ENCODE assay signal across 8 cellular contexts in the genomic region with DNA sequence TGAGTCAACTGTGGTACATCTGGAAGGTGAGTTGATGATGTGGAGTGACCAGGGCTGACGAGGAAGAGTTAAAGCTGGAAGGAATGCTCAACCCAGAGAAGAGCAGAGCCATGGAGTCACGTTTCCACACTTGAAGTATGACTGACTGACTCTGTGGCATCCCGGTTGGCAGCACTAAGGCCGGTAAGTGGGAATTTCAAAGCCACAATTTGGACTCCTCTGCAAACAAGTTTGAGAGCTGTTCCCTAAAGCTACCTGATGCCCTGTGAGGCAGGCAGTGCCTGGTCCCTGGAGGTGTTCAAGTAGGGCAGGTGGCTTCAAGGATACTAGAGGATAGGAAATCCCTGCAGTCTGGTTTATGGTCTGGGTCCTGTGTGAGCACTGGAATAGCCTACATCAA.
DNase-seq lines count a peak whose midpoint lies in the region; ATAC-seq and TF ChIP-seq lines count a peak whose summit lies in the region.

No MANE protein-coding gene starts in this region.

- H3K36me3 ChIP-seq in CD4-positive, CD25-positive, alpha-beta regulatory T cell (ENCODE audit: control insufficient read depth, insufficient read depth, low read length) = peaks cover 3% of the 10 kb centered on the region
- H3K36me3 ChIP-seq in body of pancreas (replicated peaks in 1 of 2; ENCODE audit: insufficient read depth in 1 of 2, low read depth in 2 of 2) (no peaks in the 10 kb centered on the region), lung (ENCODE audit: control insufficient read depth in 2 of 2, insufficient read depth in 2 of 2, low read length in 2 of 2) (no peaks in the 10 kb centered on the region), urinary bladder (ENCODE audit: insufficient read depth) (no peaks in the 10 kb centered on the region)

- H3K27ac ChIP-seq in CD4-positive, CD25-positive, alpha-beta regulatory T cell (ENCODE audit: insufficient read depth, low read length, poor library complexity, severe bottlenecking) = peak overlapping the region; percentile 56
- H3K27ac ChIP-seq in body of pancreas = peak overlapping the region; percentile 95 to 97 (median 96)
- H3K27ac ChIP-seq in lung (ENCODE audit: low read depth in 1 of 2, low read length in 1 of 2) = peak overlapping the region; percentile 84 to 98
- H3K27ac ChIP-seq in urinary bladder (ENCODE audit: low read depth) = peak overlapping the region; percentile 93

- intact Hi-C loops in body of pancreas (cut with DNase I) = no loop called here

- peak overlapping the region; percentile 58 for H3K4me3 ChIP-seq in CD4-positive, CD25-positive, alpha-beta regulatory T cell (ENCODE audit: low read depth, low read length)
- H3K4me3 ChIP-seq in body of pancreas (no peak overlapping the region), lung (no peak overlapping the region), urinary bladder (ENCODE audit: low read depth, low read length) (no peak overlapping the region)

- no peaks in the 10 kb centered on the region for H3K9me3 ChIP-seq in CD4-positive, CD25-positive, alpha-beta regulatory T cell (ENCODE audit: control insufficient read depth in 2 of 2, low read length in 2 of 2)
- H3K9me3 ChIP-seq in body of pancreas (no peaks in the 10 kb centered on the region), lung (ENCODE audit: control insufficient read depth in 2 of 2, insufficient read depth in 1 of 2, low read length in 1 of 2) (no peaks in the 10 kb centered on the region)

- TF ChIP-seq POLR2A in body of pancreas (IDR thresholded peaks at IDR 0.05) = no peak

- no peak for DNase-seq in CD4-positive, CD25-positive, alpha-beta regulatory T cell
- DNase-seq in body of pancreas (no peak), lung (ENCODE audit: low spot score) (peak; percentile 54), OCI-M2 (lab: John Stamatoyannopoulos, UW; ENCODE audit: unreplicated experiment) (no peak)
- no peak for DNase-seq in stimulated activated naive CD4-positive, alpha-beta T cell treated with Interleukin-2 at 50 U/mL for 16 hours (lab: John Stamatoyannopoulos, UW)

- TF ChIP-seq CTCF in body of pancreas (IDR thresholded peaks at IDR 0.05) (no peak), lung (IDR thresholded peaks at IDR 0.05; ENCODE audit: control extremely low read depth, extremely low read depth) (no peak)

- H3K27me3 Mint-ChIP-seq in CD4-positive, CD25-positive, alpha-beta regulatory T cell = no peaks in the 10 kb centered on the region

- peaks cover 17 to 39% (median 26%) of the 10 kb centered on the region in 4 donors for H3K4me1 Mint-ChIP-seq in CD4-positive, CD25-positive, alpha-beta regulatory T cell

- H3K36me3 Mint-ChIP-seq in CD4-positive, CD25-positive, alpha-beta regulatory T cell = peaks cover 5% of the 10 kb centered on the region

- peak overlapping the region; percentile 78 to 90 (median 86) for H3K4me3 Mint-ChIP-seq in CD4-positive, CD25-positive, alpha-beta regulatory T cell

- H3K9me3 Mint-ChIP-seq in CD4-positive, CD25-positive, alpha-beta regulatory T cell = no peaks in the 10 kb centered on the region

- H3K27ac Mint-ChIP-seq in CD4-positive, CD25-positive, alpha-beta regulatory T cell = peak overlapping the region; percentile 89 to 94 (median 89)

- WGBS in body of pancreas, 2 donors = 26 to 36% methylated on average over 4 of the region's 4 CpGs
- WGBS in lung, 2 donors = 57 to 74% methylated on average over 4 of the region's 4 CpGs
- WGBS in urinary bladder = 52% methylated on average over 4 of the region's 4 CpGs

- H3K4me1 ChIP-seq in CD4-positive, CD25-positive, alpha-beta regulatory T cell (ENCODE audit: control insufficient read depth, insufficient read depth, low read length, poor library complexity, severe bottlenecking) = peaks cover 24% of the 10 kb centered on the region
- H3K4me1 ChIP-seq in body of pancreas = peaks cover 62% of the 10 kb centered on the region
- peaks cover 0 to 6% of the 10 kb centered on the region in 2 donors for H3K4me1 ChIP-seq in lung (ENCODE audit: control insufficient read depth in 2 of 2, insufficient read depth in 2 of 2, low read length in 2 of 2)
- H3K4me1 ChIP-seq in urinary bladder (ENCODE audit: insufficient read depth) = no peaks in the 10 kb centered on the region

- ATAC-seq in CD4-positive, CD25-positive, alpha-beta regulatory T cell (ENCODE audit: low read depth in 2 of 2) = peak in 1 of 2 donors; percentile 30
- peak; percentile 6 for ATAC-seq in HG03460 (IDR thresholded peaks at IDR 0.05; ENCODE audit: unreplicated experiment)
- peak; percentile 1 for ATAC-seq in body of pancreas
- ATAC-seq in lung (ENCODE audit: insufficient read depth, low FRiP score) = peak; percentile 4
- ATAC-seq in HG02870 (IDR thresholded peaks at IDR 0.05; ENCODE audit: unreplicated experiment) = no peak

- no peaks in the 10 kb centered on the region for H3K27me3 ChIP-seq in CD4-positive, CD25-positive, alpha-beta regulatory T cell (ENCODE audit: control insufficient read depth, insufficient read depth, low read length)
- no peaks in the 10 kb centered on the region for H3K27me3 ChIP-seq in body of pancreas
- no peaks in the 10 kb centered on the region for H3K27me3 ChIP-seq in lung (ENCODE audit: control insufficient read depth, insufficient read depth)
